Comparison of ENCODE assay signal across 10 cellular contexts in genomic region chr11:14373941-14374646, GRCh38. TPM values are rescaled to one million over a fixed set of nuclear protein-coding genes. Genes with fewer than 3 reads are reported as not detected.
DNase-seq lines count a peak whose midpoint lies in the region; ATAC-seq and TF ChIP-seq lines count a peak whose summit lies in the region.
"Had no signal": no experiment of that assay in that cellular context is flagged by ENCODE, and none has a peak within 500 bp of the region (broad histone marks: within the 10 kb centered on the region; RNA-seq: fewer than 3 reads in every experiment).

No MANE protein-coding gene starts in this region.

- H3K4me3 Mint-ChIP-seq in activated T-helper 17 cell treated with anti-CD3 and anti-CD28 coated beads, Interleukin-2, amount 50 U/mL, for 72 hours = peak overlapping the region; percentile 14
- no peak overlapping the region for H3K4me3 Mint-ChIP-seq in type B pancreatic cell
- no peak overlapping the region for H3K4me3 Mint-ChIP-seq in activated naive CD4-positive, alpha-beta T cell treated with anti-CD3 and anti-CD28 coated beads for 36 hours
- H3K4me3 Mint-ChIP-seq: stimulated activated memory B cell treated with anti-CD40 and anti-IgM and Interleukin-4, amounts not matched to agents 10 μg/mL and 1 μg/mL and 100 μg/mL, for 72 hours had no signal

- H3K27ac Mint-ChIP-seq in activated T-helper 17 cell treated with anti-CD3 and anti-CD28 coated beads, Interleukin-2, amount 50 U/mL, for 72 hours = peak overlapping the region; percentile 5
- no peak overlapping the region for H3K27ac Mint-ChIP-seq in type B pancreatic cell
- no peak overlapping the region for H3K27ac Mint-ChIP-seq in activated naive CD4-positive, alpha-beta T cell treated with anti-CD3 and anti-CD28 coated beads for 36 hours
- H3K27ac Mint-ChIP-seq: stimulated activated memory B cell treated with anti-CD40 and anti-IgM and Interleukin-4, amounts not matched to agents 10 μg/mL and 1 μg/mL and 100 μg/mL, for 72 hours had no signal

- H3K9me3 Mint-ChIP-seq in activated T-helper 17 cell treated with anti-CD3 and anti-CD28 coated beads, Interleukin-2, amount 50 U/mL, for 72 hours = no peaks in the 10 kb centered on the region
- H3K9me3 Mint-ChIP-seq in type B pancreatic cell = no peaks in the 10 kb centered on the region
- no peaks in the 10 kb centered on the region for H3K9me3 Mint-ChIP-seq in activated naive CD4-positive, alpha-beta T cell treated with anti-CD3 and anti-CD28 coated beads for 36 hours
- H3K9me3 Mint-ChIP-seq: stimulated activated memory B cell treated with anti-CD40 and anti-IgM and Interleukin-4, amounts not matched to agents 10 μg/mL and 1 μg/mL and 100 μg/mL, for 72 hours had no signal

- peaks cover 8% of the 10 kb centered on the region for H3K4me1 Mint-ChIP-seq in activated T-helper 17 cell treated with anti-CD3 and anti-CD28 coated beads, Interleukin-2, amount 50 U/mL, for 72 hours
- no peaks in the 10 kb centered on the region for H3K4me1 Mint-ChIP-seq in type B pancreatic cell (ENCODE audit: unreplicated experiment)
- peaks cover 52% of the 10 kb centered on the region for H3K4me1 Mint-ChIP-seq in activated naive CD4-positive, alpha-beta T cell treated with anti-CD3 and anti-CD28 coated beads for 36 hours (ENCODE audit: low read depth)

- CTCF ChIA-PET in activated naive CD4-positive, alpha-beta T cell treated with anti-CD3 and anti-CD28 coated beads for 36 hours (lab: Charles Lee) = interaction anchor here (0.9 to 2.5 kb wide), 5 partner anchors 45 to 81 kb away, joined by 3 to 10 read pairs (median 6); no protein-coding TSS in a partner anchor

- DNase-seq in GM04504 (ENCODE audit: low read depth) (peak; percentile 76), foreskin fibroblast (peak; percentile 85 to 91), sciatic nerve (ENCODE audit: low spot score) (no peak), RPMI8226 (no peak), type B pancreatic cell (ENCODE audit: extremely low spot score, unreplicated experiment) (no peak), NCI-H2196 (lab: John Stamatoyannopoulos, UW; ENCODE audit: unreplicated experiment) (no peak)
- no peak for DNase-seq in activated naive CD4-positive, alpha-beta T cell treated with anti-CD3 and anti-CD28 coated beads for 36 hours

- no peaks in the 10 kb centered on the region for H3K36me3 Mint-ChIP-seq in activated T-helper 17 cell treated with anti-CD3 and anti-CD28 coated beads, Interleukin-2, amount 50 U/mL, for 72 hours (ENCODE audit: low read depth)
- H3K36me3 Mint-ChIP-seq in type B pancreatic cell = no peaks in the 10 kb centered on the region
- H3K36me3 Mint-ChIP-seq in activated naive CD4-positive, alpha-beta T cell treated with anti-CD3 and anti-CD28 coated beads for 36 hours (ENCODE audit: low read depth) = no peaks in the 10 kb centered on the region
- H3K36me3 Mint-ChIP-seq: stimulated activated memory B cell treated with anti-CD40 and anti-IgM and Interleukin-4, amounts not matched to agents 10 μg/mL and 1 μg/mL and 100 μg/mL, for 72 hours had no signal

- ATAC-seq in activated T-helper 17 cell treated with anti-CD3 and anti-CD28 coated beads, Interleukin-2, amount 50 U/mL, for 72 hours (replicated peaks) = no peak
- peak; percentile 79 for ATAC-seq in sciatic nerve
- ATAC-seq: stimulated activated memory B cell treated with anti-CD40 and anti-IgM and Interleukin-4, amounts not matched to agents 10 μg/mL and 1 μg/mL and 100 μg/mL, for 72 hours had no signal

- H3K4me3 ChIP-seq in foreskin fibroblast (ENCODE audit: low read depth in 1 of 2, low read length in 2 of 2) = no peak overlapping the region
- H3K4me3 ChIP-seq: skin epidermis had no signal

- intact Hi-C loops in sciatic nerve (cut with DNase I) = no loop called here
- intact Hi-C loops in activated naive CD4-positive, alpha-beta T cell treated with anti-CD3 and anti-CD28 coated beads for 36 hours (cut with micrococcal nuclease) = loop anchor here (2.0 to 10.0 kb wide), 3 partner anchors 37 to 391 kb away; no protein-coding TSS in a partner anchor

- no peak for TF ChIP-seq CTCF in foreskin fibroblast (IDR thresholded peaks at IDR 0.05; ENCODE audit: low read depth, low read length)
- no peak for TF ChIP-seq CTCF in type B pancreatic cell (conservative IDR thresholded peaks at IDR 0.05)

- peaks cover 10% of the 10 kb centered on the region for H3K27me3 Mint-ChIP-seq in activated T-helper 17 cell treated with anti-CD3 and anti-CD28 coated beads, Interleukin-2, amount 50 U/mL, for 72 hours
- H3K27me3 Mint-ChIP-seq in type B pancreatic cell = peaks cover 26% of the 10 kb centered on the region
- peaks cover 7% of the 10 kb centered on the region for H3K27me3 Mint-ChIP-seq in activated naive CD4-positive, alpha-beta T cell treated with anti-CD3 and anti-CD28 coated beads for 36 hours (ENCODE audit: low read depth)
- H3K27me3 Mint-ChIP-seq: stimulated activated memory B cell treated with anti-CD40 and anti-IgM and Interleukin-4, amounts not matched to agents 10 μg/mL and 1 μg/mL and 100 μg/mL, for 72 hours had no signal

RNA-seq across cellular contexts. Expression of gene RRAS2, which starts 15.1 kb away (rescaled TPM):
- total RNA-seq in activated T-helper 17 cell treated with anti-CD3 and anti-CD28 coated beads, Interleukin-2, amount 50 U/mL, for 72 hours = 10 to 100 TPM; 35.4 to 41.0 TPM
- total RNA-seq in sciatic nerve (23.4 TPM), type B pancreatic cell (ENCODE audit: low replicate concordance) (36.0 and 41.2 TPM in 2 replicates)
- 10 to 100 TPM; 36.6 to 36.8 TPM for total RNA-seq in activated naive CD4-positive, alpha-beta T cell treated with anti-CD3 and anti-CD28 coated beads for 36 hours

Comparison
In these comparisons a context has a peak if more than half of its experiments do, and no peak if none do; other contexts are left out.
1. DNase-seq: peak in GM04504 (single experiment) and foreskin fibroblast (2 of 2); none in sciatic nerve (single experiment), RPMI8226 (single experiment), type B pancreatic cell (single experiment), activated naive CD4-positive, alpha-beta T cell treated with anti-CD3 and anti-CD28 coated beads for 36 hours (single experiment) and NCI-H2196 (single experiment).